ENCODE assay signal across 13 cellular contexts in the genomic region with DNA sequence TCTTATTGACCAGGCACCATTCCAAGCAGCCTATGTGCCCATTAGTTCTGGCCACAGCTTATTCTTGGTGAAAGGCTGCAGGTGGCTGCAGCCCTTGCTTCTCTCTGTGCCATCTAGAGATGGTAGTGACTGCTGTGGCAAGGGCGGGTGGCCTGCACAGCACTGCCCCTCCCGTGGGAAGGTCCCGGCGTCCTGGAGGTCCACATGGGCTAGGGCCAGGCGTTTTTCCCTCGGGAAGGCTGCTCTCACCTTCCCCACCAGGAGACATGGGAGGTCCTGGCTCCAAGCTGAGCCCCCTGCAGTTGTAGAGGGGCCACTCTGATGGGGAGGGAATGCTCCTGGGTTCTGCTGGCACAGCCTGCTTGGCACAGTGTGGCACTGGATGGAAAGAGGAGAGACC.
"Had no signal": no experiment of that assay in that cellular context is flagged by ENCODE, and none has a peak within 500 bp of the region (broad histone marks: within the 10 kb centered on the region; RNA-seq: fewer than 3 reads in every experiment).

No MANE protein-coding gene starts in this region.

- H3K4me1 ChIP-seq: prostate gland had no signal

- H3K27ac ChIP-seq: prostate gland, testis had no signal

- H3K27me3 ChIP-seq: testis had no signal

- H3K4me3 Mint-ChIP-seq: activated naive CD4-positive, alpha-beta T cell treated with anti-CD3 and anti-CD28 coated beads, Interleukin-2, amount 50 U/mL, for 24 hours; mesothelial cell of epicardium; stimulated activated naive CD8-positive, alpha-beta T cell treated with anti-CD3 and anti-CD28 coated beads, Interleukin-15, amount 100 ng/mL, for 72 hours had no signal

- H3K9me3 ChIP-seq: breast epithelium, prostate gland, testis had no signal

- DNase-seq: activated CD4-positive, alpha-beta T cell treated with anti-CD3 and anti-CD28 coated beads, Interleukin-2, amount 50 U/mL, for 4 hours; activated T-cell treated with anti-CD3 and anti-CD28 coated beads, Interleukin-2, amount 50 U/mL, for 1 hour; foreskin melanocyte; stimulated activated CD4-positive, alpha-beta T cell treated with anti-CD3 and anti-CD28 coated beads, Interleukin-4, amount 100 ng/mL, for 24 hours; stimulated activated naive CD8-positive, alpha-beta T cell treated with anti-CD3 and anti-CD28 coated beads, Interleukin-15, amount 100 ng/mL, for 72 hours; T-helper 2 cell; testis had no signal

- H3K4me3 ChIP-seq: breast epithelium, esophagus muscularis mucosa, prostate gland, testis had no signal

- H3K27me3 Mint-ChIP-seq: activated naive CD4-positive, alpha-beta T cell treated with anti-CD3 and anti-CD28 coated beads, Interleukin-2, amount 50 U/mL, for 24 hours; stimulated activated naive CD8-positive, alpha-beta T cell treated with anti-CD3 and anti-CD28 coated beads, Interleukin-15, amount 100 ng/mL, for 72 hours had no signal

- ATAC-seq: sciatic nerve; stimulated activated naive CD8-positive, alpha-beta T cell treated with anti-CD3 and anti-CD28 coated beads, Interleukin-15, amount 100 ng/mL, for 72 hours had no signal

- H3K36me3 ChIP-seq: breast epithelium, esophagus muscularis mucosa, prostate gland had no signal

- H3K27ac Mint-ChIP-seq: mesothelial cell of epicardium; stimulated activated naive CD8-positive, alpha-beta T cell treated with anti-CD3 and anti-CD28 coated beads, Interleukin-15, amount 100 ng/mL, for 72 hours had no signal
